In genomic region chr9:82021198-82021597, GRCh38 we compare ENCODE assay signal across 10 cellular contexts.
A peak's percentile ranks its signal among the peaks of the same experiment; 100 is the strongest.
DNase-seq lines count a peak whose midpoint lies in the region; ATAC-seq and TF ChIP-seq lines count a peak whose summit lies in the region.
"Had no signal": no experiment of that assay in that cellular context is flagged by ENCODE, and none has a peak within 500 bp of the region (broad histone marks: within the 10 kb centered on the region; RNA-seq: fewer than 3 reads in every experiment).

No MANE protein-coding gene starts in this region.

- no peaks in the 10 kb centered on the region for H3K9me3 ChIP-seq in RWPE2 (ENCODE audit: severe bottlenecking)

- no peak for TF ChIP-seq CTCF in RWPE2 (IDR thresholded peaks at IDR 0.05; ENCODE audit: poor library complexity, severe bottlenecking)

- no peaks in the 10 kb centered on the region for H3K36me3 ChIP-seq in RWPE2 (ENCODE audit: low read depth)
- H3K36me3 ChIP-seq in rectal smooth muscle tissue (ENCODE audit: control insufficient read depth, insufficient read depth, low read length): no peaks in the 10 kb centered on the region

- peak; percentile 100 for ATAC-seq in RWPE2 (ENCODE audit: low read depth)
- no peak for ATAC-seq in GM21381 (IDR thresholded peaks at IDR 0.05; ENCODE audit: unreplicated experiment)
- no peak for ATAC-seq in GM21447 (IDR thresholded peaks at IDR 0.05; ENCODE audit: unreplicated experiment)
- no peak for ATAC-seq in GM18867 (IDR thresholded peaks at IDR 0.05; ENCODE audit: unreplicated experiment)

- H3K27ac ChIP-seq in RWPE2 (ENCODE audit: poor library complexity, severe bottlenecking) (peak overlapping the region; percentile 41), rectal smooth muscle tissue (ENCODE audit: low read depth, low read length) (peak overlapping the region; percentile 38)

- H3K27me3 ChIP-seq in RWPE2 (ENCODE audit: insufficient read depth, poor library complexity, severe bottlenecking) (no peaks in the 10 kb centered on the region), rectal smooth muscle tissue (ENCODE audit: control insufficient read depth, insufficient read depth, low read length) (no peaks in the 10 kb centered on the region)

- no peak overlapping the region for H3K9ac ChIP-seq in rectal smooth muscle tissue (ENCODE audit: low read length)

- H3K4me3 ChIP-seq in RWPE2 (ENCODE audit: severe bottlenecking): no peak overlapping the region
- no peak overlapping the region for H3K4me3 ChIP-seq in rectal smooth muscle tissue (ENCODE audit: low read length)
- H3K4me3 ChIP-seq: lung had no signal

- H3K4me1 ChIP-seq in RWPE2 (ENCODE audit: insufficient read depth, poor library complexity, severe bottlenecking) (peaks cover 16% of the 10 kb centered on the region), rectal smooth muscle tissue (ENCODE audit: control insufficient read depth, insufficient read depth, low read length) (no peaks in the 10 kb centered on the region)

- DNase-seq in GM04504 (ENCODE audit: low read depth) (peak; percentile 98), RWPE2 (ENCODE audit: low spot score) (peak; percentile 81), fibroblast of peridontal ligament (ENCODE audit: extremely low read depth) (peak; percentile 95), NOMO-1 treated with dmso at 0.1 percent for 144 hours (lab: John Stamatoyannopoulos, UW; ENCODE audit: unreplicated experiment) (no peak)
- DNase-seq: effector CD8-positive, alpha-beta T cell had no signal
